8 cellular contexts compared by ENCODE assay signal in the genomic region with DNA sequence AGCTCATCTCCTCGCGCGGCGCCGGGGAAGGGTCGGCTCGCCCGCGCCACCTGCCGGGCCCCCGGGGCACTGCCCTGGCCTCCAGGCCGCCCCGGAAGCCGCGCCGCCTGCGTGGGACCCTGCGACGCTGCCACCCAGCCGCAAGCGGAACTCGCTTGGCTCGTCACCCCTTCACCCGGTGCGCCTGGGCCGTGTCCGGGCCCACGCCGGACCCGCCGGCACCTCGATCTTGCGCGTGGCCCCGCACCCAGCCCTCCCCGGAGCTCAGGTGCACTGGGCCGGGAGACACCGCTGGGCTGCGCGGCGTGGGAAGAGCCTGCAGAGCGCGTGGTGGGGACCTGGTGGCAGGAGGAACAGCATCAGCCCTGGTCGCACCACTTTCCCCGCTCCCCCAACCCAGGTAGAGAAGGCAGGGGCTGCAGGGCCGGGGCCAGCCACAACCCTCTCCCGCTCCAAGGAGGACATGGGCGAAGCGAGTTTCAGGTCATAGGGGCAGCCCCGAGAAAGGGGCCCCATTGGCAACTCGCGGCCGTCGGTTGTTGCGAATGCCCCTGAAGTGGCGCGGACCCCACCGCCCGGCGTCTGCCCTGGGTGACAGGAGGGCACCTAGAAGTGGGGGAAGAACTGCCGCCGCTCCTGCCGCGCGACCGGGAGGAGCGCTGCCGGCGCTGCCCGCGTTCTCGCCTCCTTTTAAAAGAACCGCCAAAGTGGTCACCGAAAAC. TPM values are rescaled to one million over a fixed set of nuclear protein-coding genes. Genes with fewer than 3 reads are reported as not detected.
A peak's percentile ranks its signal among the peaks of the same experiment; 100 is the strongest.
DNase-seq lines count a peak whose midpoint lies in the region; ATAC-seq, FAIRE-seq and TF ChIP-seq lines count a peak whose summit lies in the region.

No MANE protein-coding gene starts in this region.

- peaks cover 4% of the 10 kb centered on the region; the same call in 1 of the 2 replicates for H3K4me1 ChIP-seq in ES-I3 (ENCODE audit: insufficient read depth, low read length)
- peaks cover 22% of the 10 kb centered on the region for H3K4me1 ChIP-seq in psoas muscle

- H3K27ac ChIP-seq in KOPT-K1 (ENCODE audit: low read depth, low read length, poor library complexity, severe bottlenecking) (peak overlapping the region; percentile 96), psoas muscle (peak overlapping the region; percentile 97)

- H3K4me3 ChIP-seq in psoas muscle = peak overlapping the region; percentile 77

- intact Hi-C loops in left ventricle myocardium superior (cut with micrococcal nuclease) = no loop called here
- intact Hi-C loops in psoas muscle (cut with DNase I) = loop anchor here in 1 of 2 donors (5.0 kb wide), 1 partner anchor 64 kb away; a partner anchor contains a TSS

- no peaks in the 10 kb centered on the region for H3K9me3 ChIP-seq in ES-I3 (ENCODE audit: control insufficient read depth, insufficient read depth, low read length)
- H3K9me3 ChIP-seq in KOPT-K1 (ENCODE audit: insufficient read depth, low read length, poor library complexity, severe bottlenecking) = no peaks in the 10 kb centered on the region
- no peaks in the 10 kb centered on the region for H3K9me3 ChIP-seq in psoas muscle

- 0% methylated on average over 53 to 74 of the region's 74 CpGs for WGBS in psoas muscle, 3 donors

- peak overlapping the region; percentile 95 for H3K9ac ChIP-seq in ES-I3 (ENCODE audit: low read depth, low read length)

- H3K36me3 ChIP-seq in ES-I3 (ENCODE audit: insufficient read depth, low read length) = peaks cover 7% of the 10 kb centered on the region; the same call in 1 of the 2 replicates
- peaks cover 52% of the 10 kb centered on the region for H3K36me3 ChIP-seq in KOPT-K1 (ENCODE audit: insufficient read depth, low read length)
- peaks cover 0 to 42% of the 10 kb centered on the region in 2 donors for H3K36me3 ChIP-seq in psoas muscle (ENCODE audit: insufficient read depth in 1 of 2, low read depth in 1 of 2)

- FAIRE-seq in urothelium cell line (lab: Jason Lieb, UNC) = peak; percentile 92

- no peaks in the 10 kb centered on the region for H3K27me3 ChIP-seq in psoas muscle (ENCODE audit: insufficient read depth in 3 of 3, low read length in 2 of 3)

- ATAC-seq in GM21723 (IDR thresholded peaks at IDR 0.05; ENCODE audit: unreplicated experiment) (peak; percentile 57), left ventricle myocardium superior (peak; percentile 81), psoas muscle (peak; percentile 78 to 82 (median 80))

- DNase-seq in SKM-1 treated with dmso at 0.1 percent for 144 hours (lab: John Stamatoyannopoulos, UW; ENCODE audit: unreplicated experiment) = peak; percentile 76
- DNase-seq in activated naive CD8-positive, alpha-beta T cell treated with anti-CD3 and anti-CD28 coated beads, Interleukin-2, amount 50 U/mL, for 16 hours (ENCODE audit: low read depth, low spot score) = peak; percentile 77
- DNase-seq in left ventricle myocardium superior = peak; percentile 92
- DNase-seq in psoas muscle = peak; percentile 87 to 91
- peak; percentile 99 for DNase-seq in urothelium cell line (ENCODE audit: low spot score)

- peak; percentile 86 for TF ChIP-seq CTCF in psoas muscle (IDR thresholded peaks at IDR 0.05)

RNA-seq across cellular contexts. Expression of a gene that starts 0.4 kb away (rescaled TPM):
- total RNA-seq in left ventricle myocardium superior (15.4 TPM), psoas muscle (10 to 100 TPM; 19.2 to 45.8 (median 37.6) TPM)
- 10 to 100 TPM; 27.9 to 44.8 (median 32.2) TPM for polyA plus RNA-seq in psoas muscle

RNA-seq across cellular contexts. Expression of a gene that starts 9.7 kb away (rescaled TPM):
- total RNA-seq in left ventricle myocardium superior (132 TPM), psoas muscle (100 to 1,000 TPM; 105 to 161 (median 131) TPM)
- 100 to 1,000 TPM in 2 of 3 donors, 10 to 100 TPM in 1; 98.2 to 165 (median 122) TPM for polyA plus RNA-seq in psoas muscle

RNA-seq across cellular contexts. Expression of a gene that starts 10.0 kb away (rescaled TPM):
- total RNA-seq in left ventricle myocardium superior = 26.2 TPM
- total RNA-seq in psoas muscle = 10 to 100 TPM; 21.3 to 40.6 (median 30.2) TPM
- polyA plus RNA-seq in psoas muscle = 10 to 100 TPM; 13.8 to 37.4 (median 27.3) TPM

RNA-seq across cellular contexts. Expression of a gene that starts 17.8 kb away (rescaled TPM):
- total RNA-seq in left ventricle myocardium superior = 23.0 TPM
- total RNA-seq in psoas muscle = 10 to 100 TPM; 11.3 to 41.7 (median 16.0) TPM
- 10 to 100 TPM; 24.9 to 52.7 (median 34.5) TPM for polyA plus RNA-seq in psoas muscle

Comparison
In these comparisons a context has a peak if more than half of its experiments do, and no peak if none do; other contexts are left out.
1. Peak in every context shown above with its lines: DNase-seq, ATAC-seq, H3K4me3 ChIP-seq and H3K27ac ChIP-seq.